8 cellular contexts compared by ENCODE assay signal in the genomic region with DNA sequence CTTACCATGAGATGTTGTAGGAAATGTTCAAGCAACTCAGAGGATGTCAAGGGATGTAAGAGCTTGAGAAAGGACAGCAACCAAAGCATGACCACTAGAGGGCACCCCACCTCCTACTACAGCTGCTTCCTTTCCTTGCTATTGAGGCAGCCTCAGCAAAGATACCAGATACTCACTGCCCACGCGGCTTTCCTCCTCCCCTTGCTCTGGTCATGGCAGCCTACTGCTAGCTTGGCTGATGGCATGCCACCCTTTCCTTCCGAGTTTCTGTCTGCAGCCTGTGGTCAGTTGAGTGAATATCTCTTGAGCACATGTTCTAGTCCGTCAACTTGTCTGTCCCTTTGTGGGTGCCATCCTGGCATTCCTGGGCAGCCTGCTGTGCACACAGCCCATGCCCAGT. TPM values are rescaled to one million over a fixed set of nuclear protein-coding genes. Genes with fewer than 3 reads are reported as not detected.
DNase-seq lines count a peak whose midpoint lies in the region; ATAC-seq and TF ChIP-seq lines count a peak whose summit lies in the region.

No MANE protein-coding gene starts in this region.

- peaks cover 47% of the 10 kb centered on the region for H3K36me3 Mint-ChIP-seq in activated CD4-positive, alpha-beta memory T cell treated with anti-CD3 and anti-CD28 coated beads for 36 hours

- H3K4me3 ChIP-seq in HL-60 (replicated peaks; ENCODE audit: insufficient read depth, low read length) (no peak overlapping the region), lower lobe of right lung (no peak overlapping the region)

- peaks cover 46% of the 10 kb centered on the region for H3K36me3 ChIP-seq in lower lobe of right lung

- H3K27me3 ChIP-seq in HL-60 (ENCODE audit: insufficient read depth, poor library complexity, severe bottlenecking) (no peaks in the 10 kb centered on the region), lower lobe of right lung (ENCODE audit: low read depth) (no peaks in the 10 kb centered on the region)

- peaks cover 2% of the 10 kb centered on the region for H3K27me3 Mint-ChIP-seq in activated CD4-positive, alpha-beta memory T cell treated with anti-CD3 and anti-CD28 coated beads for 36 hours

- CTCF ChIA-PET in activated CD4-positive, alpha-beta memory T cell treated with anti-CD3 and anti-CD28 coated beads for 36 hours (lab: Charles Lee), result interaction anchor here (0.6 to 19.0 kb wide), 55 partner anchors 9 to 439 kb away, joined by 3 to 445 read pairs (median 4); a partner anchor contains a TSS

- POLR2A ChIA-PET in activated CD4-positive, alpha-beta memory T cell treated with anti-CD3 and anti-CD28 coated beads for 36 hours (lab: Charles Lee), result interaction anchor here (0.8 to 1.4 kb wide), 6 partner anchors 23 to 175 kb away, joined by 3 to 6 read pairs (median 4); no protein-coding TSS in a partner anchor

- H3K9me3 Mint-ChIP-seq in activated CD4-positive, alpha-beta memory T cell treated with anti-CD3 and anti-CD28 coated beads for 36 hours, result no peaks in the 10 kb centered on the region

- peaks cover 10% of the 10 kb centered on the region for H3K4me1 ChIP-seq in lower lobe of right lung

- H3K9me3 ChIP-seq in lower lobe of right lung, result no peaks in the 10 kb centered on the region

- DNase-seq in DMS53 (lab: John Stamatoyannopoulos, UW) (peak; percentile 73), HL-60 (ENCODE audit: low read depth in 1 of 2, low spot score in 1 of 2) (peak; percentile 75 to 84), NCI-H82 (lab: John Stamatoyannopoulos, UW) (peak; percentile 88), ecto neural progenitor cell (ENCODE audit: low spot score) (peak; percentile 77), lower lobe of right lung (peak; percentile 85)
- peak; percentile 91 for DNase-seq in activated CD4-positive, alpha-beta memory T cell treated with anti-CD3 and anti-CD28 coated beads for 36 hours
- DNase-seq in stimulated activated CD8-positive, alpha-beta memory T cell treated with anti-CD3 and anti-CD28 coated beads, Interleukin-12 subunit alpha, Interleukin-12 subunit beta, amount 100 ng/mL, for 1 hour (ENCODE audit: low read depth), result peak; percentile 76

- H3K4me1 Mint-ChIP-seq in activated CD4-positive, alpha-beta memory T cell treated with anti-CD3 and anti-CD28 coated beads for 36 hours (ENCODE audit: low read depth), result peaks cover 34% of the 10 kb centered on the region

- ATAC-seq in lower lobe of right lung (peak; percentile 88 to 91), HG03565 (IDR thresholded peaks at IDR 0.05; ENCODE audit: unreplicated experiment) (no peak)

- no peak overlapping the region for H3K27ac Mint-ChIP-seq in activated CD4-positive, alpha-beta memory T cell treated with anti-CD3 and anti-CD28 coated beads for 36 hours

- H3K27ac ChIP-seq in HL-60 (replicated peaks) (no peak overlapping the region), lower lobe of right lung (no peak overlapping the region)

- no peak overlapping the region for H3K4me3 Mint-ChIP-seq in activated CD4-positive, alpha-beta memory T cell treated with anti-CD3 and anti-CD28 coated beads for 36 hours

- peak; percentile 97 for TF ChIP-seq CTCF in HL-60 (IDR thresholded peaks at IDR 0.05; ENCODE audit: insufficient read depth, low read length)
- peak; percentile 81 for TF ChIP-seq CTCF in lower lobe of right lung (IDR thresholded peaks at IDR 0.05)

- intact Hi-C loops in activated CD4-positive, alpha-beta memory T cell treated with anti-CD3 and anti-CD28 coated beads for 36 hours (cut with micrococcal nuclease), result loop anchor here (1.0 to 2.0 kb wide), 2 partner anchors 139 to 440 kb away; no protein-coding TSS in a partner anchor
- intact Hi-C loops in lower lobe of right lung (cut with DNase I), result no loop called here

RNA-seq across cellular contexts. Expression of a gene that starts 4.4 kb away (rescaled TPM):
- total RNA-seq in activated CD4-positive, alpha-beta memory T cell treated with anti-CD3 and anti-CD28 coated beads for 36 hours, result 1 to 10 TPM; 4.0 TPM
- total RNA-seq in lower lobe of right lung, result 4.3 TPM

RNA-seq across cellular contexts. Expression of a gene that starts 52.5 kb away (rescaled TPM):
- total RNA-seq in activated CD4-positive, alpha-beta memory T cell treated with anti-CD3 and anti-CD28 coated beads for 36 hours, result not detected
- not detected for total RNA-seq in lower lobe of right lung

RNA-seq across cellular contexts. Expression of a gene that starts 56.8 kb away (rescaled TPM):
- 10 to 100 TPM; 13.7 to 14.0 TPM for total RNA-seq in activated CD4-positive, alpha-beta memory T cell treated with anti-CD3 and anti-CD28 coated beads for 36 hours
- 40.9 TPM for total RNA-seq in lower lobe of right lung
